3 cellular contexts compared by ENCODE assay signal in the genomic region with DNA sequence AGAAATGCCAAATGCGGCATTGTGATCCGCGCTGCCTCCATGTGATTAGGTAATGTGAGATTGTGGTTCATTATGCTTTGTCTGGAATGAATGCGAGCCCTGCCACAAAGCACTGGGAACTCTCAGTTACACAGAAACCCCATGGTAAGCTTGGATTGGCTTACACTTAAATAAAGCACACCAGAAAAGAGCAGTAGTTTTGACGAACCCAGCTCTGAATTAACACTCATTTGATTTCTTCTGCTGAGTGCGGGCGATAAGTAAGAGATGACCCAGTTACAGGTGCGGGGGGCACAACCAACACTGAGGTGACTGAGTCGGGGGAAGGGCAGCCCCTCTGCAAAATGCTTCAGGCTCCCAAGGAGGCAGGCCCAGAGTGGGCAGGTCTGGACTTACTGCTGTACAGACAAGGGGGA. TPM values are rescaled to one million over a fixed set of nuclear protein-coding genes. Genes with fewer than 3 reads are reported as not detected.
"Had no signal": no experiment of that assay in that cellular context is flagged by ENCODE, and none has a peak within 500 bp of the region (broad histone marks: within the 10 kb centered on the region; RNA-seq: fewer than 3 reads in every experiment).

No MANE protein-coding gene starts in this region.

RNA-seq across cellular contexts. Expression of gene RNU1-4, which starts 56.3 kb away (rescaled TPM):
- polyA plus RNA-seq: adrenal gland, ovary, right cardiac atrium had no signal
